ENCODE assay signal across 12 cellular contexts in genomic region chr17:63989622-63990345, GRCh38. TPM values are rescaled to one million over a fixed set of nuclear protein-coding genes. Genes with fewer than 3 reads are reported as not detected.
DNase-seq lines count a peak whose midpoint lies in the region; ATAC-seq and TF ChIP-seq lines count a peak whose summit lies in the region.
"Had no signal": no experiment of that assay in that cellular context is flagged by ENCODE, and none has a peak within 500 bp of the region (broad histone marks: within the 10 kb centered on the region; RNA-seq: fewer than 3 reads in every experiment).

No MANE protein-coding gene starts in this region.

- H3F3A ChIP-seq in GM23338 (replicated peaks; ENCODE audit: low read depth), result no peaks in the 10 kb centered on the region

- H2AFZ ChIP-seq in GM23338, result 0 out of 2 replicates have a peak overlapping the region, but pooled peaks have one; percentile 98
- no peak overlapping the region for H2AFZ ChIP-seq in hepatocyte

- H3K9ac ChIP-seq in NT2/D1 (ENCODE audit: insufficient read length, low read depth) (peak overlapping the region; percentile 79), rectal smooth muscle tissue (ENCODE audit: low read length) (no peak overlapping the region)

- H3K4me2 ChIP-seq in GM23338 (peak overlapping the region; percentile 82), hepatocyte (no peak overlapping the region)

- DNase-seq in GM23338 (ENCODE audit: low spot score), result no peak
- no peak for DNase-seq in NT2/D1 (ENCODE audit: low read depth, low spot score)
- DNase-seq in hepatocyte (ENCODE audit: low spot score), result peak; percentile 1
- no peak for DNase-seq in foreskin keratinocyte
- DNase-seq in dedifferentiated amniotic fluid mesenchymal stem cell (ENCODE audit: extremely low spot score), result no peak
- DNase-seq: HFFc6, midbrain had no signal

- H3K4me3 Mint-ChIP-seq in GM23338, result no peak overlapping the region; the same call in 2 of the 3 replicates
- H3K4me3 Mint-ChIP-seq: HFFc6 had no signal

- no peak overlapping the region for H3K27ac Mint-ChIP-seq in GM23338
- H3K27ac Mint-ChIP-seq: HFFc6, progenitor cell of endocrine pancreas had no signal

- H3K4me1 ChIP-seq in GM23338 (ENCODE audit: insufficient read depth) (peaks cover 5% of the 10 kb centered on the region; the same call in 1 of the 2 replicates), NT2/D1 (ENCODE audit: insufficient read depth, insufficient read length) (peaks cover 36% of the 10 kb centered on the region), hepatocyte (ENCODE audit: insufficient read depth) (peaks cover 16% of the 10 kb centered on the region), rectal smooth muscle tissue (ENCODE audit: control insufficient read depth, insufficient read depth, low read length) (no peaks in the 10 kb centered on the region), foreskin keratinocyte (peaks cover 3% of the 10 kb centered on the region)

- H3K27me3 ChIP-seq in GM23338 (ENCODE audit: insufficient read depth) (no peaks in the 10 kb centered on the region), NT2/D1 (ENCODE audit: insufficient read depth, insufficient read length) (peaks cover 32% of the 10 kb centered on the region), hepatocyte (peaks cover 22% of the 10 kb centered on the region), rectal smooth muscle tissue (ENCODE audit: control insufficient read depth, insufficient read depth, low read length) (peaks cover 10% of the 10 kb centered on the region), foreskin keratinocyte (peaks cover 47% of the 10 kb centered on the region)

- no peaks in the 10 kb centered on the region for H3K36me3 Mint-ChIP-seq in GM23338 (ENCODE audit: low read depth)

- no peak overlapping the region for H3K27ac ChIP-seq in GM23338 (ENCODE audit: low read depth)
- H3K27ac ChIP-seq in hepatocyte, result no peak overlapping the region
- H3K27ac ChIP-seq in rectal smooth muscle tissue (ENCODE audit: low read depth, low read length), result peak overlapping the region; percentile 63
- no peak overlapping the region for H3K27ac ChIP-seq in foreskin keratinocyte

- no peaks in the 10 kb centered on the region; the same call in 1 of the 3 replicates for H3K9me3 Mint-ChIP-seq in GM23338
- H3K9me3 Mint-ChIP-seq: HFFc6 had no signal

- no peaks in the 10 kb centered on the region for H3K36me3 ChIP-seq in GM23338 (ENCODE audit: insufficient read depth)
- H3K36me3 ChIP-seq in NT2/D1 (ENCODE audit: insufficient read depth, insufficient read length, low read length), result no peaks in the 10 kb centered on the region
- no peaks in the 10 kb centered on the region for H3K36me3 ChIP-seq in hepatocyte (replicated peaks; ENCODE audit: insufficient read depth, low read depth)
- H3K36me3 ChIP-seq in rectal smooth muscle tissue (ENCODE audit: control insufficient read depth, insufficient read depth, low read length), result no peaks in the 10 kb centered on the region

- 91% methylated on average over 19 of the region's 21 CpGs for WGBS in hepatocyte (ENCODE audit: low lambda C conversion rate, missing lambda C conversion rate)

- H3K9me2 ChIP-seq in GM23338 (ENCODE audit: insufficient read depth), result no peaks in the 10 kb centered on the region
- H3K9me2 ChIP-seq in hepatocyte (replicated peaks; ENCODE audit: insufficient read depth), result no peaks in the 10 kb centered on the region

- H3K9me3 ChIP-seq in NT2/D1 (ENCODE audit: insufficient read depth, low read length), result no peaks in the 10 kb centered on the region
- H3K9me3 ChIP-seq in hepatocyte (ENCODE audit: low read depth), result no peaks in the 10 kb centered on the region

- TF ChIP-seq CTCF in GM23338 (conservative IDR thresholded peaks at IDR 0.05; ENCODE audit: low read depth in 2 of 2), result no peak
- TF ChIP-seq CTCF in hepatocyte (IDR thresholded peaks at IDR 0.05; ENCODE audit: poor library complexity), result no peak
- TF ChIP-seq CTCF in foreskin keratinocyte (conservative IDR thresholded peaks at IDR 0.05), result no peak

- peaks cover 19% of the 10 kb centered on the region for H3K27me3 Mint-ChIP-seq in GM23338 (ENCODE audit: insufficient read depth, low read depth, poor library complexity)

- peaks cover 23% of the 10 kb centered on the region for H3K4me1 Mint-ChIP-seq in GM23338

- no peak overlapping the region; the same call in 1 of the 2 replicates for H3K4me3 ChIP-seq in GM23338
- no peak overlapping the region for H3K4me3 ChIP-seq in NT2/D1 (ENCODE audit: insufficient read length, low read depth)
- H3K4me3 ChIP-seq in hepatocyte, result no peak overlapping the region
- H3K4me3 ChIP-seq in rectal smooth muscle tissue (ENCODE audit: low read length), result peak overlapping the region; percentile 1

- ATAC-seq in GM23338 (no peak), GM21367 (IDR thresholded peaks at IDR 0.05; ENCODE audit: unreplicated experiment) (no peak), foreskin keratinocyte (no peak)

- H3K79me2 ChIP-seq in GM23338 (replicated peaks; ENCODE audit: insufficient read depth), result no peaks in the 10 kb centered on the region
- H3K79me2 ChIP-seq in hepatocyte, result no peaks in the 10 kb centered on the region

- H4K20me1 ChIP-seq in GM23338 (replicated peaks; ENCODE audit: insufficient read depth) (no peaks in the 10 kb centered on the region), hepatocyte (ENCODE audit: insufficient read depth, poor library complexity, severe bottlenecking) (no peaks in the 10 kb centered on the region)

TF ChIP-seq in GM23338, 12 proteins besides CTCF, POLR2A, EP300 and RAD21 (continues in another document):
- no peak for TF ChIP-seq ETS1 (IDR thresholded peaks at IDR 0.05)

RNA-seq across cellular contexts. Expression of gene PRR29, which starts 8.4 kb away (rescaled TPM):
- 0.74 and 1.3 TPM in 2 replicates for total RNA-seq in GM23338 (2014; rRNA removed; shearing (Covaris generic))
- polyA plus RNA-seq in GM23338 (2016; fragmentation: Nextera tagmentation; extraction: Ambion mirVana) (0.24 and 0.66 TPM in 2 replicates), hepatocyte (0.62 and 1.4 TPM in 2 replicates), foreskin keratinocyte (0.03 and 0.06 TPM in 2 replicates)
- total RNA-seq in hepatocyte (0.13 and 0.36 TPM in 2 replicates), foreskin keratinocyte (0.03 TPM in 1 of 2 replicates, not detected in the other)
- total RNA-seq: SK-MEL-5 had no signal

RNA-seq across cellular contexts. Expression of gene SCN4A, which starts 17.1 kb away (rescaled TPM):
- total RNA-seq in GM23338 (2014; rRNA removed; shearing (Covaris generic)), result 7.9 and 8.5 TPM in 2 replicates
- 2.3 and 2.5 TPM in 2 replicates for polyA plus RNA-seq in GM23338 (2016; fragmentation: Nextera tagmentation; extraction: Ambion mirVana)
- total RNA-seq in hepatocyte, result under 0.01 and 0.07 TPM in 2 replicates
- not detected in 2 replicates for polyA plus RNA-seq in hepatocyte
- not detected in 2 replicates for total RNA-seq in foreskin keratinocyte
- polyA plus RNA-seq in foreskin keratinocyte, result not detected in 2 replicates
- total RNA-seq: HFFc6, SK-MEL-5 had no signal

RNA-seq across cellular contexts. Expression of gene ICAM2, which starts 30.6 kb away (rescaled TPM):
- 0.31 and 0.58 TPM in 2 replicates for total RNA-seq in GM23338 (2014; rRNA removed; shearing (Covaris generic))
- polyA plus RNA-seq in GM23338 (2016; fragmentation: Nextera tagmentation; extraction: Ambion mirVana), result 0.57 and 0.86 TPM in 2 replicates
- total RNA-seq in hepatocyte, result 6.0 and 8.4 TPM in 2 replicates
- polyA plus RNA-seq in hepatocyte, result 2.7 and 3.4 TPM in 2 replicates
- 0.14 and 0.48 TPM in 2 replicates for total RNA-seq in foreskin keratinocyte
- polyA plus RNA-seq in foreskin keratinocyte, result 0.46 and 0.54 TPM in 2 replicates

RNA-seq across cellular contexts. Expression of gene CD79B, which starts 57.7 kb away (rescaled TPM):
- total RNA-seq in GM23338 (2014; rRNA removed; shearing (Covaris generic)), result 1.3 and 3.0 TPM in 2 replicates
- polyA plus RNA-seq in GM23338 (2016; fragmentation: Nextera tagmentation; extraction: Ambion mirVana), result 1.5 and 2.5 TPM in 2 replicates
- total RNA-seq in hepatocyte, result 0.57 TPM in 1 of 2 replicates, not detected in the other
- 1.2 TPM in 2 replicates for polyA plus RNA-seq in hepatocyte
- not detected in 2 replicates for total RNA-seq in foreskin keratinocyte
- not detected in 2 replicates for polyA plus RNA-seq in foreskin keratinocyte
- total RNA-seq: cerebellum, progenitor cell of endocrine pancreas had no signal
